31 cellular contexts compared by ENCODE assay signal in genomic region chr4:168387091-168387490, GRCh38.
"Had no signal": no experiment of that assay in that cellular context is flagged by ENCODE, and none has a peak within 500 bp of the region (broad histone marks: within the 10 kb centered on the region; RNA-seq: fewer than 3 reads in every experiment).

No MANE protein-coding gene starts in this region.

- H3K27me3 Mint-ChIP-seq: activated CD4-positive, alpha-beta T cell treated with anti-CD3 and anti-CD28 coated beads for 36 hours; activated CD4-positive, alpha-beta T cell treated with anti-CD3 and anti-CD28 coated beads, Interleukin-2, amount 10 ng/mL, durations not matched to agents 7 days and 5 days; activated T-cell treated with anti-CD3 and anti-CD28 coated beads, Interleukin-2, amount 50 U/mL, for 24 hours had no signal

- H3K27me3 ChIP-seq: adrenal gland, Peyer's patch, SJCRH30 had no signal

- H3K9me3 ChIP-seq: adrenal gland, Peyer's patch, SJCRH30 had no signal

- H3K4me3 ChIP-seq: adrenal gland, K562, Peyer's patch, SJCRH30, SK-N-MC had no signal

- ATAC-seq: activated CD4-positive, alpha-beta T cell treated with anti-CD3 and anti-CD28 coated beads for 36 hours; activated CD4-positive, CD25-positive, alpha-beta regulatory T cell treated with anti-CD3 and anti-CD28 coated beads, Interleukin-2, amount 50 U/mL, for 24 hours; activated CD8-positive, alpha-beta T cell treated with anti-CD3 and anti-CD28 coated beads, Interleukin-2, amount 10 ng/mL, durations not matched to agents 7 days and 5 days; activated naive CD4-positive, alpha-beta T cell treated with anti-CD3 and anti-CD28 coated beads, Interleukin-2, amount 50 U/mL, for 72 hours; K562; PC-3; Right ventricle myocardium inferior; WTC11 had no signal

- H3K4me1 ChIP-seq: SJCRH30 had no signal

- H3K9me3 Mint-ChIP-seq: activated CD4-positive, alpha-beta T cell treated with anti-CD3 and anti-CD28 coated beads, Interleukin-2, amount 10 ng/mL, durations not matched to agents 7 days and 5 days; activated naive CD4-positive, alpha-beta T cell treated with anti-CD3 and anti-CD28 coated beads for 36 hours; activated naive CD4-positive, alpha-beta T cell treated with anti-CD3 and anti-CD28 coated beads, Interleukin-2, amount 50 U/mL, for 72 hours; activated T-cell treated with anti-CD3 and anti-CD28 coated beads, Interleukin-2, amount 50 U/mL, for 24 hours; brain; T-helper 2 cell treated with Interferon-gamma antibody and Interleukin-4, amounts not matched to agents 5 μg/mL and 100 μg/mL, for 36 hours had no signal

- H3K4me3 Mint-ChIP-seq: activated CD4-positive, alpha-beta T cell treated with anti-CD3 and anti-CD28 coated beads for 36 hours; activated CD4-positive, alpha-beta T cell treated with anti-CD3 and anti-CD28 coated beads, Interleukin-2, amount 10 ng/mL, durations not matched to agents 7 days and 5 days; activated CD8-positive, alpha-beta T cell treated with anti-CD3 and anti-CD28 coated beads, Interleukin-2, amount 10 ng/mL, durations not matched to agents 7 days and 5 days; activated naive CD4-positive, alpha-beta T cell treated with anti-CD3 and anti-CD28 coated beads for 36 hours; activated T-cell treated with anti-CD3 and anti-CD28 coated beads, Interleukin-2, amount 50 U/mL, for 24 hours; brain; T-helper 2 cell treated with Interferon-gamma antibody and Interleukin-4, amounts not matched to agents 5 μg/mL and 100 μg/mL, for 36 hours; WTC11 had no signal

- H3K4me1 Mint-ChIP-seq: activated CD4-positive, alpha-beta T cell treated with anti-CD3 and anti-CD28 coated beads for 36 hours; brain had no signal

- H3K27ac Mint-ChIP-seq: activated CD4-positive, alpha-beta T cell treated with anti-CD3 and anti-CD28 coated beads for 36 hours; activated CD8-positive, alpha-beta T cell treated with anti-CD3 and anti-CD28 coated beads, Interleukin-2, amount 10 ng/mL, durations not matched to agents 7 days and 5 days; activated naive CD4-positive, alpha-beta T cell treated with anti-CD3 and anti-CD28 coated beads for 36 hours; activated naive CD4-positive, alpha-beta T cell treated with anti-CD3 and anti-CD28 coated beads, Interleukin-2, amount 50 U/mL, for 72 hours; activated T-cell treated with anti-CD3 and anti-CD28 coated beads, Interleukin-2, amount 50 U/mL, for 24 hours; brain; T-helper 2 cell treated with Interferon-gamma antibody and Interleukin-4, amounts not matched to agents 5 μg/mL and 100 μg/mL, for 36 hours; WTC11 had no signal

- H3K27ac ChIP-seq: adrenal gland, Peyer's patch, RWPE1, SJCRH30, SK-N-MC had no signal

- H3K36me3 ChIP-seq: SJCRH30 had no signal

- DNase-seq: activated CD4-positive, alpha-beta T cell treated with anti-CD3 and anti-CD28 coated beads for 36 hours; activated CD4-positive, alpha-beta T cell treated with anti-CD3 and anti-CD28 coated beads, Interleukin-2, amount 10 ng/mL, durations not matched to agents 7 days and 5 days; activated CD4-positive, alpha-beta T cell treated with anti-CD3 and anti-CD28 coated beads, Interleukin-2, amount 50 U/mL, for 48 hours; activated CD8-positive, alpha-beta T cell treated with anti-CD3 and anti-CD28 coated beads, Interleukin-2, amount 10 ng/mL, durations not matched to agents 7 days and 5 days; activated gamma-delta T cell treated with Interleukin-2 at 50 U/mL for 16 hours; activated naive CD4-positive, alpha-beta T cell treated with anti-CD3 and anti-CD28 coated beads for 36 hours; activated T-cell treated with anti-CD3 and anti-CD28 coated beads, Interleukin-2, amount 50 U/mL, for 24 hours; adrenal gland; caudate nucleus; NCI-H1105; NCI-H1417 treated with DMSO at 0.1 percent for 48 hours; NCI-H187 treated with DMSO at 0.1 percent for 48 hours; NCI-H2081; NCI-H226; NCI-H524 treated with DMSO at 0.1 percent for 48 hours; NCI-H748 treated with DMSO at 0.1 percent for 48 hours; NK-92 treated with Interleukin-12 subunit alpha and Interleukin-12 subunit beta, amount 100 ng/mL, for 24 hours; PC-3; Peyer's patch; SJCRH30 had no signal

- FAIRE-seq: astrocyte, bronchial epithelial cell, K562 had no signal

- H3K36me3 Mint-ChIP-seq: brain had no signal
